In genomic region chr2:98579926-98580325, GRCh38 we compare ENCODE assay signal across 12 cellular contexts. TPM values are rescaled to one million over a fixed set of nuclear protein-coding genes. Genes with fewer than 3 reads are reported as not detected.
DNase-seq lines count a peak whose midpoint lies in the region; ATAC-seq and TF ChIP-seq lines count a peak whose summit lies in the region.
"Had no signal": no experiment of that assay in that cellular context is flagged by ENCODE, and none has a peak within 500 bp of the region (broad histone marks: within the 10 kb centered on the region; RNA-seq: fewer than 3 reads in every experiment).

No MANE protein-coding gene starts in this region.

- no peaks in the 10 kb centered on the region for H3K27me3 Mint-ChIP-seq in activated CD8-positive, alpha-beta memory T cell treated with anti-CD3 and anti-CD28 coated beads, Interleukin-2, amount 10 ng/mL, durations not matched to agents 7 days and 5 days
- H3K27me3 Mint-ChIP-seq in natural killer cell (ENCODE audit: low read depth in 2 of 2) = no peaks in the 10 kb centered on the region
- H3K27me3 Mint-ChIP-seq in natural killer cell treated with Interleukin-12 subunit alpha and Interleukin-12 subunit beta and Interleukin-15 and Interleukin-18, amount 100 ng/mL, for 72 hours = no peaks in the 10 kb centered on the region
- peaks cover 0 to 7% (median 5%) of the 10 kb centered on the region in 3 donors for H3K27me3 Mint-ChIP-seq in immature natural killer cell (ENCODE audit: low read depth in 3 of 3)
- H3K27me3 Mint-ChIP-seq: CD4-positive, CD25-positive, alpha-beta regulatory T cell had no signal

- no peak overlapping the region for H3K27ac Mint-ChIP-seq in activated CD8-positive, alpha-beta memory T cell treated with anti-CD3 and anti-CD28 coated beads, Interleukin-2, amount 10 ng/mL, durations not matched to agents 7 days and 5 days
- H3K27ac Mint-ChIP-seq in natural killer cell (peak overlapping the region; percentile 29 to 36), immature natural killer cell (peak overlapping the region in 5 of 6 donors; percentile 3 to 56 (median 43))
- H3K27ac Mint-ChIP-seq in natural killer cell treated with Interleukin-12 subunit alpha and Interleukin-12 subunit beta and Interleukin-15 and Interleukin-18, amount 100 ng/mL, for 72 hours = no peak overlapping the region
- H3K27ac Mint-ChIP-seq: CD4-positive, CD25-positive, alpha-beta regulatory T cell had no signal

- no peak overlapping the region for H3K4me3 Mint-ChIP-seq in activated CD8-positive, alpha-beta memory T cell treated with anti-CD3 and anti-CD28 coated beads, Interleukin-2, amount 10 ng/mL, durations not matched to agents 7 days and 5 days
- H3K4me3 Mint-ChIP-seq in natural killer cell (no peak overlapping the region), immature natural killer cell (no peak overlapping the region)
- no peak overlapping the region for H3K4me3 Mint-ChIP-seq in natural killer cell treated with Interleukin-12 subunit alpha and Interleukin-12 subunit beta and Interleukin-15 and Interleukin-18, amount 100 ng/mL, for 72 hours
- H3K4me3 Mint-ChIP-seq: CD4-positive, CD25-positive, alpha-beta regulatory T cell had no signal

- no peak for TF ChIP-seq CTCF in natural killer cell (IDR thresholded peaks at IDR 0.05)

- no peaks in the 10 kb centered on the region for H3K9me3 Mint-ChIP-seq in activated CD8-positive, alpha-beta memory T cell treated with anti-CD3 and anti-CD28 coated beads, Interleukin-2, amount 10 ng/mL, durations not matched to agents 7 days and 5 days (ENCODE audit: low read depth)
- H3K9me3 Mint-ChIP-seq in natural killer cell (no peaks in the 10 kb centered on the region), immature natural killer cell (no peaks in the 10 kb centered on the region)
- no peaks in the 10 kb centered on the region for H3K9me3 Mint-ChIP-seq in natural killer cell treated with Interleukin-12 subunit alpha and Interleukin-12 subunit beta and Interleukin-15 and Interleukin-18, amount 100 ng/mL, for 72 hours
- H3K9me3 Mint-ChIP-seq: CD4-positive, CD25-positive, alpha-beta regulatory T cell had no signal

- intact Hi-C loops in natural killer cell (cut with micrococcal nuclease) = no loop called here
- intact Hi-C loops in posterior vena cava (cut with DNase I) = no loop called here

- peaks cover 41% of the 10 kb centered on the region for H3K36me3 Mint-ChIP-seq in activated CD8-positive, alpha-beta memory T cell treated with anti-CD3 and anti-CD28 coated beads, Interleukin-2, amount 10 ng/mL, durations not matched to agents 7 days and 5 days
- H3K36me3 Mint-ChIP-seq in natural killer cell (peaks cover 24% of the 10 kb centered on the region), immature natural killer cell (peaks cover 8 to 51% (median 20%) of the 10 kb centered on the region in 3 donors)
- H3K36me3 Mint-ChIP-seq in natural killer cell treated with Interleukin-12 subunit alpha and Interleukin-12 subunit beta and Interleukin-15 and Interleukin-18, amount 100 ng/mL, for 72 hours = peaks cover 18% of the 10 kb centered on the region

- DNase-seq in activated CD8-positive, alpha-beta memory T cell treated with anti-CD3 and anti-CD28 coated beads, Interleukin-2, amount 10 ng/mL, durations not matched to agents 7 days and 5 days = peak; percentile 5
- no peak for DNase-seq in activated CD8-positive, alpha-beta memory T cell treated with anti-CD3 and anti-CD28 coated beads, Interleukin-2, amount 50 U/mL, for 48 hours
- no peak for DNase-seq in natural killer cell
- no peak for DNase-seq in natural killer cell treated with Interleukin-12 subunit alpha and Interleukin-12 subunit beta and Interleukin-15 and Interleukin-18, amount 100 ng/mL, for 72 hours (ENCODE audit: low spot score)
- DNase-seq in immature natural killer cell = no peak
- DNase-seq in posterior vena cava (ENCODE audit: low spot score) = no peak
- no peak for DNase-seq in SW 1271 (lab: John Stamatoyannopoulos, UW)
- DNase-seq in HEK293T (ENCODE audit: extremely low spot score) = no peak
- DNase-seq: ACHN; Calu3; CD4-positive, CD25-positive, alpha-beta regulatory T cell; DMS79 had no signal

- H3K4me1 Mint-ChIP-seq in activated CD8-positive, alpha-beta memory T cell treated with anti-CD3 and anti-CD28 coated beads, Interleukin-2, amount 10 ng/mL, durations not matched to agents 7 days and 5 days = no peaks in the 10 kb centered on the region
- peaks cover 0 to 6% of the 10 kb centered on the region in 2 donors for H3K4me1 Mint-ChIP-seq in natural killer cell
- H3K4me1 Mint-ChIP-seq in natural killer cell treated with Interleukin-12 subunit alpha and Interleukin-12 subunit beta and Interleukin-15 and Interleukin-18, amount 100 ng/mL, for 72 hours (ENCODE audit: low read depth in 2 of 2) = no peaks in the 10 kb centered on the region
- H3K4me1 Mint-ChIP-seq in immature natural killer cell = peaks cover 0 to 12% of the 10 kb centered on the region in 2 donors
- H3K4me1 Mint-ChIP-seq: CD4-positive, CD25-positive, alpha-beta regulatory T cell had no signal

- ATAC-seq in activated CD8-positive, alpha-beta memory T cell treated with anti-CD3 and anti-CD28 coated beads, Interleukin-2, amount 10 ng/mL, durations not matched to agents 7 days and 5 days = no peak
- ATAC-seq in natural killer cell = no peak
- ATAC-seq in natural killer cell treated with Interleukin-12 subunit alpha and Interleukin-12 subunit beta and Interleukin-15 and Interleukin-18, amount 100 ng/mL, for 72 hours = no peak

- POLR2A ChIA-PET in HEK293T (lab: Yijun Ruan, JAX) = no interaction called here

- CTCF ChIA-PET in activated CD8-positive, alpha-beta memory T cell treated with anti-CD3 and anti-CD28 coated beads, Interleukin-2, amount 10 ng/mL, durations not matched to agents 7 days and 5 days (lab: Charles Lee) = interaction anchor here (0.8 to 1.1 kb wide), 3 partner anchors 11 to 172 kb away, joined by 3 to 9 read pairs (median 4); no protein-coding TSS in a partner anchor
- CTCF ChIA-PET in HEK293T (lab: Yijun Ruan, JAX) = interaction anchor here (0.6 kb wide), 1 partner anchor 172 kb away, joined by 4 read pairs; no protein-coding TSS in a partner anchor

TF ChIP-seq in HEK293T, 16 proteins besides CTCF, POLR2A, EP300 and RAD21:
- TF ChIP-seq, protein P1, sequence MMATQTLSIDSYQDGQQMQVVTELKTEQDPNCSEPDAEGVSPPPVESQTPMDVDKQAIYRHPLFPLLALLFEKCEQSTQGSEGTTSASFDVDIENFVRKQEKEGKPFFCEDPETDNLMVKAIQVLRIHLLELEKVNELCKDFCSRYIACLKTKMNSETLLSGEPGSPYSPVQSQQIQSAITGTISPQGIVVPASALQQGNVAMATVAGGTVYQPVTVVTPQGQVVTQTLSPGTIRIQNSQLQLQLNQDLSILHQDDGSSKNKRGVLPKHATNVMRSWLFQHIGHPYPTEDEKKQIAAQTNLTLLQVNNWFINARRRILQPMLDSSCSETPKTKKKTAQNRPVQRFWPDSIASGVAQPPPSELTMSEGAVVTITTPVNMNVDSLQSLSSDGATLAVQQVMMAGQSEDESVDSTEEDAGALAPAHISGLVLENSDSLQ (IDR thresholded peaks at IDR 0.05) = no peak
- TF ChIP-seq ARNT (IDR thresholded peaks at IDR 0.05) (no peak), NFRKB (IDR thresholded peaks at IDR 0.05) (no peak), FOXK2 (IDR thresholded peaks at IDR 0.05) (no peak), BHLHE40 (IDR thresholded peaks at IDR 0.05; ENCODE audit: borderline replicate concordance) (no peak), FOXM1 (IDR thresholded peaks at IDR 0.05; ENCODE audit: borderline replicate concordance) (no peak), FOXA1 (IDR thresholded peaks at IDR 0.05) (no peak), LEF1 (IDR thresholded peaks at IDR 0.05; ENCODE audit: borderline replicate concordance) (no peak), SUZ12 (IDR thresholded peaks at IDR 0.05) (no peak), L3MBTL2 (conservative IDR thresholded peaks at IDR 0.05) (no peak), HDGF (IDR thresholded peaks at IDR 0.05; ENCODE audit: borderline replicate concordance) (no peak), ELF4 (IDR thresholded peaks at IDR 0.05) (no peak), SP1 (IDR thresholded peaks at IDR 0.05) (no peak)

RNA-seq across cellular contexts. Expression of gene COA5, which starts 28.4 kb away (rescaled TPM):
- 10 to 100 TPM; 22.2 to 26.0 TPM for total RNA-seq in activated CD8-positive, alpha-beta memory T cell treated with anti-CD3 and anti-CD28 coated beads, Interleukin-2, amount 10 ng/mL, durations not matched to agents 7 days and 5 days
- total RNA-seq in natural killer cell (10 to 100 TPM; 27.4 to 39.6 (median 36.1) TPM), posterior vena cava (10 to 100 TPM; 19.5 to 25.5 TPM)
- 10 to 100 TPM; 16.6 to 21.4 TPM for total RNA-seq in natural killer cell treated with Interleukin-12 subunit alpha and Interleukin-12 subunit beta and Interleukin-15 and Interleukin-18, amount 100 ng/mL, for 72 hours
- 10 to 100 TPM; 34.0 to 54.6 (median 37.5) TPM for polyA plus RNA-seq in immature natural killer cell

RNA-seq across cellular contexts. Expression of gene UNC50, which starts 28.5 kb away (rescaled TPM):
- 10 to 100 TPM; 26.7 to 33.5 TPM for total RNA-seq in activated CD8-positive, alpha-beta memory T cell treated with anti-CD3 and anti-CD28 coated beads, Interleukin-2, amount 10 ng/mL, durations not matched to agents 7 days and 5 days
- total RNA-seq in natural killer cell (10 to 100 TPM; 30.8 to 40.5 (median 32.1) TPM), posterior vena cava (10 to 100 TPM; 36.3 to 45.6 TPM)
- 10 to 100 TPM; 29.6 to 31.8 TPM for total RNA-seq in natural killer cell treated with Interleukin-12 subunit alpha and Interleukin-12 subunit beta and Interleukin-15 and Interleukin-18, amount 100 ng/mL, for 72 hours
- polyA plus RNA-seq in immature natural killer cell = 10 to 100 TPM; 42.1 to 73.4 (median 58.6) TPM

Comparison
In these comparisons a context has a peak if more than half of its experiments do, and no peak if none do; other contexts are left out.
1. H3K27ac Mint-ChIP-seq: peak in natural killer cell (2 of 2) and immature natural killer cell (5 of 6); none in activated CD8-positive, alpha-beta memory T cell treated with anti-CD3 and anti-CD28 coated beads, Interleukin-2, amount 10 ng/mL, durations not matched to agents 7 days and 5 days (single experiment) and natural killer cell treated with Interleukin-12 subunit alpha and Interleukin-12 subunit beta and Interleukin-15 and Interleukin-18, amount 100 ng/mL, for 72 hours (0 of 2).